10 cellular contexts compared by ENCODE assay signal in the genomic region with DNA sequence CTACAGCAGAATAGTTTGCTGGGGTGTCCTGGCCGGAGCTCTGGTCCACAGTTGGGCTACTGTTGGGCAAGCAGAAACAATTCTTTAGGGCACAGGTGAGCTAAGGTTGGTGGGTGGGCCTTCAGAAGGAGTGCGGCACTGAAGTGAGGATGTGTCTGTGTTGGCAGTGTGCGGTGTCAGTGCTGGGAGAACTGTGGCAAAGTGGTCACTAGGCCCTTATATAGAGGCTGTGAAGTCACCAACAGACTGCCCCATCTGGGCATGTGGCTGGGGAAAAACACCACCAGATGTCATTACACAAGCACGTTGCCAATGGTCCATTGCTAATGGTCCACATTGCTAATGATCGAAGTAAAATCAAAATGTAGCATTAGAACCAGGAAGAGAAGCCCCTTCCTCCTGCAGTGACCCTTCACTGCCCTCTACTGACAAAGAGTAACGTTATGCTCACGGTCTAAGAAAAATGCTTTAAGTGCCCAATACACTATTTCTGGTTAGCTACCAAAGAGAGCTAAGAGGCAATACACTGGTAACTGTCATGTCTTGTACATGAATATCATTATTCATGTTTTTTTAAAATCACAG. TPM values are rescaled to one million over a fixed set of nuclear protein-coding genes. Genes with fewer than 3 reads are reported as not detected.
DNase-seq lines count a peak whose midpoint lies in the region; TF ChIP-seq lines count a peak whose summit lies in the region.
"Had no signal": no experiment of that assay in that cellular context is flagged by ENCODE, and none has a peak within 500 bp of the region (broad histone marks: within the 10 kb centered on the region; RNA-seq: fewer than 3 reads in every experiment).

No MANE protein-coding gene starts in this region.

- no peaks in the 10 kb centered on the region for H3F3A ChIP-seq in OCI-LY1 (ENCODE audit: insufficient read depth, low read length)

- no peaks in the 10 kb centered on the region for H3K9me3 Mint-ChIP-seq in Caco-2 (ENCODE audit: unreplicated experiment)
- peaks cover 0 to 3% (median 0%) of the 10 kb centered on the region in 8 donors for H3K9me3 Mint-ChIP-seq in CD4-positive, alpha-beta memory T cell
- H3K9me3 Mint-ChIP-seq: activated T-helper 1 cell treated with anti-CD3 and anti-CD28 coated beads, Interleukin-12 subunit alpha, Interleukin-12 subunit beta, Interleukin-2, Interleukin-4 antibody, amounts not matched to agents 30 ng/mL and 10 ng/mL and 1 ng/mL, durations not matched to agents 14 hours and 24 hours and 36 hours had no signal

- no peaks in the 10 kb centered on the region for H3K36me3 Mint-ChIP-seq in Caco-2 (ENCODE audit: insufficient read depth, unreplicated experiment)
- no peaks in the 10 kb centered on the region for H3K36me3 Mint-ChIP-seq in CD4-positive, alpha-beta memory T cell

- H4K20me1 ChIP-seq in OCI-LY1 (ENCODE audit: insufficient read depth, low read length) = no peaks in the 10 kb centered on the region

- intact Hi-C loops in Caco-2 (cut with micrococcal nuclease; ENCODE audit: unreplicated experiment) = loop anchor here (1.0 kb wide), 2 partner anchors 49 to 152 kb away; no protein-coding TSS in a partner anchor
- intact Hi-C loops in CD4-positive, alpha-beta memory T cell (cut with micrococcal nuclease) = no loop called here

- H3K27ac ChIP-seq in OCI-LY1 (ENCODE audit: low read depth, low read length, poor library complexity, severe bottlenecking) = no peak overlapping the region
- no peak overlapping the region for H3K27ac ChIP-seq in CD4-positive, alpha-beta memory T cell (ENCODE audit: low read depth, low read length)

- H3K4me1 ChIP-seq in Caco-2 (no peaks in the 10 kb centered on the region), OCI-LY1 (ENCODE audit: insufficient read depth, low read length, severe bottlenecking) (no peaks in the 10 kb centered on the region)
- H3K4me1 ChIP-seq in CD4-positive, alpha-beta memory T cell (ENCODE audit: insufficient read depth, low read length) = no peaks in the 10 kb centered on the region

- no peaks in the 10 kb centered on the region for H3K4me1 Mint-ChIP-seq in Caco-2 (ENCODE audit: low read depth, unreplicated experiment)
- H3K4me1 Mint-ChIP-seq in CD4-positive, alpha-beta memory T cell = no peaks in the 10 kb centered on the region

- no peaks in the 10 kb centered on the region for H3K27me3 Mint-ChIP-seq in Caco-2 (ENCODE audit: insufficient read depth, unreplicated experiment)
- no peaks in the 10 kb centered on the region for H3K27me3 Mint-ChIP-seq in CD4-positive, alpha-beta memory T cell

- no peaks in the 10 kb centered on the region for H3K27me3 ChIP-seq in Caco-2 (replicated peaks; ENCODE audit: control insufficient read depth, insufficient read depth, low read length)
- no peaks in the 10 kb centered on the region for H3K27me3 ChIP-seq in OCI-LY1 (ENCODE audit: insufficient read depth, low read length)
- no peaks in the 10 kb centered on the region for H3K27me3 ChIP-seq in CD4-positive, alpha-beta memory T cell (ENCODE audit: insufficient read depth, low read length)

- CTCF ChIA-PET in Caco-2 (lab: Charles Lee) (no interaction called here), HEK293T (lab: Yijun Ruan, JAX) (interaction anchor here (0.6 to 1.1 kb wide), 2 partner anchors 9 to 399 kb away, joined by 3 to 5 read pairs; no protein-coding TSS in a partner anchor)
- CTCF ChIA-PET in CD4-positive, alpha-beta memory T cell (lab: Charles Lee; ENCODE audit: partially characterized antibody) = no interaction called here

- no peaks in the 10 kb centered on the region for H3K9me3 ChIP-seq in Caco-2
- H3K9me3 ChIP-seq in OCI-LY1 (ENCODE audit: low read length) = no peaks in the 10 kb centered on the region
- no peaks in the 10 kb centered on the region for H3K9me3 ChIP-seq in CD4-positive, alpha-beta memory T cell (ENCODE audit: control insufficient read depth in 1 of 2, low read length in 2 of 2)

- H3K27ac Mint-ChIP-seq in Caco-2 (ENCODE audit: unreplicated experiment) = no peak overlapping the region
- H3K27ac Mint-ChIP-seq in CD4-positive, alpha-beta memory T cell = no peak overlapping the region
- H3K27ac Mint-ChIP-seq: activated T-helper 1 cell treated with anti-CD3 and anti-CD28 coated beads, Interleukin-12 subunit alpha, Interleukin-12 subunit beta, Interleukin-2, Interleukin-4 antibody, amounts not matched to agents 30 ng/mL and 10 ng/mL and 1 ng/mL, durations not matched to agents 14 hours and 24 hours and 36 hours had no signal

- no peak overlapping the region for H3K9ac ChIP-seq in OCI-LY1 (ENCODE audit: low read length)

- peak; percentile 16 to 51 for TF ChIP-seq CTCF in Caco-2 (IDR thresholded peaks at IDR 0.05; ENCODE audit: insufficient read depth in 1 of 2, low read depth in 1 of 2, low read length in 1 of 2, severe bottlenecking in 1 of 2, unreplicated experiment in 1 of 2)
- peak; percentile 43; the same call in 1 of the 2 replicates for TF ChIP-seq CTCF in OCI-LY1 (IDR thresholded peaks at IDR 0.05; ENCODE audit: low read length)

- H3K9me2 ChIP-seq in OCI-LY1 (ENCODE audit: low read depth, low read length) = no peaks in the 10 kb centered on the region

- no peaks in the 10 kb centered on the region for H3K79me2 ChIP-seq in OCI-LY1 (ENCODE audit: insufficient read depth, low read length)

- no peak overlapping the region for H3K4me3 Mint-ChIP-seq in Caco-2 (ENCODE audit: unreplicated experiment)
- no peak overlapping the region for H3K4me3 Mint-ChIP-seq in CD4-positive, alpha-beta memory T cell
- H3K4me3 Mint-ChIP-seq: activated T-helper 1 cell treated with anti-CD3 and anti-CD28 coated beads, Interleukin-12 subunit alpha, Interleukin-12 subunit beta, Interleukin-2, Interleukin-4 antibody, amounts not matched to agents 30 ng/mL and 10 ng/mL and 1 ng/mL, durations not matched to agents 14 hours and 24 hours and 36 hours had no signal

- no peak overlapping the region for H2AFZ ChIP-seq in OCI-LY1 (ENCODE audit: low read length)

- POLR2A ChIA-PET in Caco-2 (lab: Charles Lee) = no interaction called here
- POLR2A ChIA-PET in HEK293T (lab: Yijun Ruan, JAX) = no interaction called here
- POLR2A ChIA-PET in CD4-positive, alpha-beta memory T cell (lab: Charles Lee; ENCODE audit: partially characterized antibody) = no interaction called here

- H3K36me3 ChIP-seq in Caco-2 (ENCODE audit: control insufficient read depth, insufficient read depth, low read length) (no peaks in the 10 kb centered on the region), OCI-LY1 (ENCODE audit: insufficient read depth, low read length) (no peaks in the 10 kb centered on the region)
- no peaks in the 10 kb centered on the region for H3K36me3 ChIP-seq in CD4-positive, alpha-beta memory T cell (ENCODE audit: insufficient read depth, low read length)

- no peak overlapping the region for H3K4me2 ChIP-seq in OCI-LY1 (ENCODE audit: low read length)

- no peak overlapping the region for H3K4me3 ChIP-seq in Caco-2 (ENCODE audit: low read depth, low read length)
- no peak overlapping the region for H3K4me3 ChIP-seq in OCI-LY1 (ENCODE audit: low read depth, low read length, poor library complexity, severe bottlenecking)
- H3K4me3 ChIP-seq in CD4-positive, alpha-beta memory T cell (ENCODE audit: low read length in 2 of 2) = no peak overlapping the region

- BruUV-seq in Caco-2 (replicated peaks; lab: Mats Ljungman, UMichigan) = no TSS peak

- peak in 1 of 2 experiments; percentile 9 for DNase-seq in Caco-2
- DNase-seq in HEK293T (ENCODE audit: extremely low spot score) = peak; percentile 17
- peak; percentile 31 for DNase-seq in iPS-NIHi11 (ENCODE audit: low spot score)
- DNase-seq in NCI-H510A (lab: John Stamatoyannopoulos, UW) = no peak
- DNase-seq in mucosa of gallbladder (ENCODE audit: low spot score) = no peak
- no peak for DNase-seq in GF-D8 (lab: John Stamatoyannopoulos, UW)
- no peak for DNase-seq in CD4-positive, alpha-beta memory T cell

TF ChIP-seq in HEK293T, 16 proteins besides CTCF, POLR2A, EP300 and RAD21:
- no peak for TF ChIP-seq TARDBP (IDR thresholded peaks at IDR 0.05)
- no peak for TF ChIP-seq ZNF384 (IDR thresholded peaks at IDR 0.05)
- no peak for TF ChIP-seq LEF1 (IDR thresholded peaks at IDR 0.05; ENCODE audit: borderline replicate concordance)
- TF ChIP-seq SP1 (IDR thresholded peaks at IDR 0.05) = no peak
- no peak for TF ChIP-seq ELF4 (IDR thresholded peaks at IDR 0.05)
- TF ChIP-seq FOXK2 (IDR thresholded peaks at IDR 0.05) = no peak

RNA-seq across cellular contexts. Expression of a gene that starts 21.3 kb away (rescaled TPM):
- total RNA-seq in Caco-2 (2022) (not detected in 2 replicates), mucosa of gallbladder (not detected)
- not detected for total RNA-seq in CD4-positive, alpha-beta memory T cell
- not detected for polyA plus RNA-seq in CD4-positive, alpha-beta memory T cell
- total RNA-seq: activated T-helper 1 cell treated with anti-CD3 and anti-CD28 coated beads, Interleukin-12 subunit alpha, Interleukin-12 subunit beta, Interleukin-2, Interleukin-4 antibody, amounts not matched to agents 30 ng/mL and 10 ng/mL and 1 ng/mL, durations not matched to agents 14 hours and 24 hours and 36 hours; M059J had no signal

Comparison
In these comparisons a context has a peak if more than half of its experiments do, and no peak if none do; other contexts are left out.
1. DNase-seq: peak in HEK293T (single experiment) and iPS-NIHi11 (single experiment); none in NCI-H510A (single experiment), mucosa of gallbladder (single experiment), GF-D8 (single experiment) and CD4-positive, alpha-beta memory T cell (0 of 5).